In the genomic region with DNA sequence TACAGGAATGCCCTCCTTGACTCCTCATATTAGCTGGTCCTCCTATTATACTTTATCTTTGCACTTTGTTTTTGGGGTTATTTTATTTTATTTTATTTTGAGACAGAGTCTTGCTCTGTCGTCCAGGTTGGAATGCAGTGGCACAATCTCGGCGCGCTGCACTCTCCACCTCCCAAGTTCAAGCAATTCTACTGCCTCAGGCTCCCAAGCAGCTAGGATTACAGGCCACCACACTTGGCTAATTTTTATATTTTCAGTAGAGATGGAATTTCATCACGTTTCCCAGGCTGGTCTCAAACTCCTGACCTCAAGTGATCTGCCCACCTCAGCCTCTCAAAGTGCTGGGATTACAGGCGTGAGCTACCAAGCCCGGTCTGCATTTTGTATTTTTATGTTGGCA, we compare ENCODE assay signal across 32 cellular contexts.
"Had no signal": no experiment of that assay in that cellular context is flagged by ENCODE, and none has a peak within 500 bp of the region (broad histone marks: within the 10 kb centered on the region; RNA-seq: fewer than 3 reads in every experiment).

No MANE protein-coding gene starts in this region.

- H3K4me3 ChIP-seq: ascending aorta, coronary artery, dorsolateral prefrontal cortex, gastrocnemius medialis, heart left ventricle had no signal

- H3K27ac ChIP-seq: ascending aorta, coronary artery, dorsolateral prefrontal cortex, foreskin keratinocyte, gastrocnemius medialis, heart left ventricle, WERI-Rb-1 had no signal

- H3K4me3 Mint-ChIP-seq: activated B cell treated with CpG ODN at 0.5 μM for 24 hours; activated CD4-positive, alpha-beta memory T cell treated with anti-CD3 and anti-CD28 coated beads, Interleukin-2, amount 10 ng/mL, durations not matched to agents 7 days and 5 days; activated CD4-positive, alpha-beta T cell treated with anti-CD3 and anti-CD28 coated beads for 36 hours; activated CD4-positive, alpha-beta T cell treated with anti-CD3 and anti-CD28 coated beads, Interleukin-2, amount 10 ng/mL, durations not matched to agents 7 days and 5 days; activated naive CD4-positive, alpha-beta T cell treated with anti-CD3 and anti-CD28 coated beads, Interleukin-2, amount 10 ng/mL, durations not matched to agents 7 days and 5 days; activated naive CD8-positive, alpha-beta T cell treated with anti-CD3 and anti-CD28 coated beads, Interleukin-2, amount 10 ng/mL, durations not matched to agents 7 days and 5 days; activated T-cell treated with anti-CD3 and anti-CD28 coated beads, Interleukin-2, amount 50 U/mL, for 24 hours; activated T-cell treated with anti-CD3 and anti-CD28 coated beads, Interleukin-2, amount 50 U/mL, for 72 hours; brain; central memory CD8-positive, alpha-beta T cell; dendritic cell treated with granulocyte-macrophage colony-stimulating factor and Interleukin-4, amounts not matched to agents 40 ng/mL and 50 ng/mL, for 4 days; endodermal cell; T-helper 17 cell; T-helper 2 cell treated with Interferon-gamma antibody and Interleukin-4, amounts not matched to agents 5 μg/mL and 100 μg/mL, for 36 hours had no signal

- H3K9me3 ChIP-seq: ascending aorta, gastrocnemius medialis, heart left ventricle had no signal

- DNase-seq: activated B cell treated with CpG ODN at 0.5 μM for 24 hours; activated CD4-positive, alpha-beta memory T cell treated with anti-CD3 and anti-CD28 coated beads, Interleukin-2, amount 10 ng/mL, durations not matched to agents 7 days and 5 days; activated CD4-positive, alpha-beta T cell treated with anti-CD3 and anti-CD28 coated beads for 36 hours; activated CD4-positive, alpha-beta T cell treated with anti-CD3 and anti-CD28 coated beads, Interleukin-2, amount 10 ng/mL, durations not matched to agents 7 days and 5 days; activated CD4-positive, alpha-beta T cell treated with anti-CD3 and anti-CD28 coated beads, Interleukin-2, amount 50 U/mL, for 4 hours; activated CD8-positive, alpha-beta memory T cell treated with anti-CD3 and anti-CD28 coated beads, Interleukin-2, amount 50 U/mL, for 48 hours; activated gamma-delta T cell; activated naive CD4-positive, alpha-beta T cell; activated naive CD4-positive, alpha-beta T cell treated with anti-CD3 and anti-CD28 coated beads, Interleukin-2, amount 10 ng/mL, durations not matched to agents 7 days and 5 days; activated naive CD8-positive, alpha-beta T cell treated with anti-CD3 and anti-CD28 coated beads, Interleukin-2, amount 10 ng/mL, durations not matched to agents 7 days and 5 days; activated T-cell treated with anti-CD3 and anti-CD28 coated beads for 4 hours; activated T-cell treated with anti-CD3 and anti-CD28 coated beads, Interleukin-2, amount 50 U/mL, for 24 hours; activated T-cell treated with anti-CD3 and anti-CD28 coated beads, Interleukin-2, amount 50 U/mL, for 72 hours; dorsolateral prefrontal cortex; effector memory CD4-positive, alpha-beta T cell; endodermal cell; foreskin keratinocyte; gastrocnemius medialis; glutamatergic neuron; heart left ventricle; T-helper 17 cell; T1000; WERI-Rb-1 had no signal

- ATAC-seq: activated CD4-positive, alpha-beta T cell treated with anti-CD3 and anti-CD28 coated beads for 36 hours; activated CD4-positive, CD25-positive, alpha-beta regulatory T cell treated with anti-CD3 and anti-CD28 coated beads, Interleukin-2, amount 50 U/mL, for 24 hours; activated T-cell treated with anti-CD3 and anti-CD28 coated beads, Interleukin-2, amount 50 U/mL, for 72 hours; esophagus mucosa; foreskin keratinocyte; gastrocnemius medialis; heart left ventricle; T-helper 17 cell had no signal

- H3K36me3 Mint-ChIP-seq: activated naive CD4-positive, alpha-beta T cell treated with anti-CD3 and anti-CD28 coated beads, Interleukin-2, amount 10 ng/mL, durations not matched to agents 7 days and 5 days; activated naive CD4-positive, alpha-beta T cell treated with anti-CD3 and anti-CD28 coated beads, Interleukin-2, amount 50 U/mL, for 72 hours; activated naive CD8-positive, alpha-beta T cell treated with anti-CD3 and anti-CD28 coated beads, Interleukin-2, amount 10 ng/mL, durations not matched to agents 7 days and 5 days; brain had no signal

- H3K27ac Mint-ChIP-seq: activated B cell treated with CpG ODN at 0.5 μM for 24 hours; activated CD4-positive, alpha-beta memory T cell treated with anti-CD3 and anti-CD28 coated beads, Interleukin-2, amount 10 ng/mL, durations not matched to agents 7 days and 5 days; activated CD4-positive, alpha-beta T cell treated with anti-CD3 and anti-CD28 coated beads for 36 hours; activated CD4-positive, alpha-beta T cell treated with anti-CD3 and anti-CD28 coated beads, Interleukin-2, amount 10 ng/mL, durations not matched to agents 7 days and 5 days; activated naive CD4-positive, alpha-beta T cell treated with anti-CD3 and anti-CD28 coated beads, Interleukin-2, amount 10 ng/mL, durations not matched to agents 7 days and 5 days; activated naive CD4-positive, alpha-beta T cell treated with anti-CD3 and anti-CD28 coated beads, Interleukin-2, amount 50 U/mL, for 72 hours; activated naive CD8-positive, alpha-beta T cell treated with anti-CD3 and anti-CD28 coated beads, Interleukin-2, amount 10 ng/mL, durations not matched to agents 7 days and 5 days; activated T-cell treated with anti-CD3 and anti-CD28 coated beads, Interleukin-2, amount 50 U/mL, for 24 hours; activated T-cell treated with anti-CD3 and anti-CD28 coated beads, Interleukin-2, amount 50 U/mL, for 72 hours; brain; dendritic cell treated with granulocyte-macrophage colony-stimulating factor and Interleukin-4, amounts not matched to agents 40 ng/mL and 50 ng/mL, for 4 days; endodermal cell; T-helper 17 cell; T-helper 2 cell treated with Interferon-gamma antibody and Interleukin-4, amounts not matched to agents 5 μg/mL and 100 μg/mL, for 36 hours had no signal

- H3K4me1 ChIP-seq: ascending aorta, foreskin keratinocyte had no signal

- H3K27me3 ChIP-seq: ascending aorta had no signal

- H3K9me3 Mint-ChIP-seq: activated B cell treated with CpG ODN at 0.5 μM for 24 hours; activated CD4-positive, alpha-beta memory T cell treated with anti-CD3 and anti-CD28 coated beads, Interleukin-2, amount 10 ng/mL, durations not matched to agents 7 days and 5 days; activated CD4-positive, alpha-beta T cell treated with anti-CD3 and anti-CD28 coated beads, Interleukin-2, amount 10 ng/mL, durations not matched to agents 7 days and 5 days; activated naive CD4-positive, alpha-beta T cell treated with anti-CD3 and anti-CD28 coated beads, Interleukin-2, amount 10 ng/mL, durations not matched to agents 7 days and 5 days; activated naive CD4-positive, alpha-beta T cell treated with anti-CD3 and anti-CD28 coated beads, Interleukin-2, amount 50 U/mL, for 72 hours; activated naive CD8-positive, alpha-beta T cell treated with anti-CD3 and anti-CD28 coated beads, Interleukin-2, amount 10 ng/mL, durations not matched to agents 7 days and 5 days; activated T-cell treated with anti-CD3 and anti-CD28 coated beads, Interleukin-2, amount 50 U/mL, for 24 hours; activated T-cell treated with anti-CD3 and anti-CD28 coated beads, Interleukin-2, amount 50 U/mL, for 72 hours; brain; central memory CD8-positive, alpha-beta T cell; dendritic cell treated with granulocyte-macrophage colony-stimulating factor and Interleukin-4, amounts not matched to agents 40 ng/mL and 50 ng/mL, for 4 days; endodermal cell; T-helper 2 cell treated with Interferon-gamma antibody and Interleukin-4, amounts not matched to agents 5 μg/mL and 100 μg/mL, for 36 hours had no signal

- H3K36me3 ChIP-seq: ascending aorta, gastrocnemius medialis, heart left ventricle, WERI-Rb-1 had no signal
